ENCODE assay signal across 1 cellular context in genomic region chr2:196697825-196698224, GRCh38.
TF ChIP-seq lines count a peak whose summit lies in the region.

No MANE protein-coding gene starts in this region.

TF ChIP-seq in GM12878, 131 proteins besides CTCF, POLR2A, EP300 and RAD21 (continued from another document):
- TF ChIP-seq, protein P1, sequence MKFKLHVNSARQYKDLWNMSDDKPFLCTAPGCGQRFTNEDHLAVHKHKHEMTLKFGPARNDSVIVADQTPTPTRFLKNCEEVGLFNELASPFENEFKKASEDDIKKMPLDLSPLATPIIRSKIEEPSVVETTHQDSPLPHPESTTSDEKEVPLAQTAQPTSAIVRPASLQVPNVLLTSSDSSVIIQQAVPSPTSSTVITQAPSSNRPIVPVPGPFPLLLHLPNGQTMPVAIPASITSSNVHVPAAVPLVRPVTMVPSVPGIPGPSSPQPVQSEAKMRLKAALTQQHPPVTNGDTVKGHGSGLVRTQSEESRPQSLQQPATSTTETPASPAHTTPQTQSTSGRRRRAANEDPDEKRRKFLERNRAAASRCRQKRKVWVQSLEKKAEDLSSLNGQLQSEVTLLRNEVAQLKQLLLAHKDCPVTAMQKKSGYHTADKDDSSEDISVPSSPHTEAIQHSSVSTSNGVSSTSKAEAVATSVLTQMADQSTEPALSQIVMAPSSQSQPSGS (IDR thresholded peaks at IDR 0.05; ENCODE audit: low read length): no peak
- no peak for TF ChIP-seq RELB (IDR thresholded peaks at IDR 0.05; ENCODE audit: low read depth)
- TF ChIP-seq MEF2B (IDR thresholded peaks at IDR 0.05; ENCODE audit: partially characterized antibody, poor library complexity, severe bottlenecking): no peak
- TF ChIP-seq PBX3 (IDR thresholded peaks at IDR 0.05; ENCODE audit: insufficient replicate concordance, low read depth, low read length): no peak
- TF ChIP-seq HDAC6 (IDR thresholded peaks at IDR 0.05; ENCODE audit: unreplicated experiment): no peak
- no peak for TF ChIP-seq BHLHE40 (IDR thresholded peaks at IDR 0.05; ENCODE audit: borderline replicate concordance in 1 of 2, low read depth in 2 of 2, low read length in 1 of 2)
- no peak for TF ChIP-seq JUNB (IDR thresholded peaks at IDR 0.05)
